1 cellular context compared by ENCODE assay signal in the genomic region with DNA sequence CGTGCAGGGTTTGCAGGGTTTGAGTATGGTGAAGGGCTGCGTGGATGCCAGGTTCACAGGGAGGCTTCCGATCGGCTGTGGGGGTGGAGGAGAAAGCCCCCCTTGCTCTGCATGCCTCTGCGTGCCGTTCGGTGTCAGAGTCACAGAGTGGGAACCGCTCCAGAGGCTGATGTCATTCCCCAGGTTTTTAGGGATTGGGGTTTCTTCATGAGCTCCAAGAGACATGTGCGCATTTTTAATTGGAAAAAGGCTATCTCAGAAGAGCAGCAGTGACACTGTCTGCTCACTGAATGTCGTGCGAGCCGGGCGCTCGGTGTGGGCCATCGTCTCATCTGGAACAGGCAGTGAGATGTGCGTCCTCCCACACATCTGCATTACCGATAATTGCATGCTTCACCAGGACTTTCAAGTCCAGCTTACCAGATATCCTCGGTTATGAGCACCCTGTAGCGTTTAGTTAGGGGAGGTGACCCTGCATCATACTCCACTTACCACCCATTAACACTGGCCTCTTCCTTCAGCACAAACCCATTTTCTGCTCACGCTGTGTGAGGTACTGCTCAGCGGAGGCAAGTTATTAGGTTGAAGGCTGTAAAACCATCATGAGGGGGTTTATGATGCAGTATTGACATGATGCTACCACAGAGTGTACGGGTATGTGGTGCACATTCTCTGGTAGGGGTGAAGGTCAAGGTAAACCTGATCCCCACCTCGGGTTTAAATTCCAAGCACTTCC.
TF ChIP-seq lines count a peak whose summit lies in the region.

No MANE protein-coding gene starts in this region.

TF ChIP-seq in HepG2, 621 proteins besides CTCF, POLR2A, EP300 and RAD21:
- TF ChIP-seq KLF9 (CRISPR knock-in tag; IDR thresholded peaks at IDR 0.05; ENCODE audit: low read depth) (no peak), ZC3H4 (CRISPR knock-in tag; IDR thresholded peaks at IDR 0.05; ENCODE audit: borderline replicate concordance) (no peak), FOXM1 (CRISPR knock-in tag; IDR thresholded peaks at IDR 0.05) (no peak), ZNF550 (CRISPR knock-in tag; IDR thresholded peaks at IDR 0.05; ENCODE audit: borderline replicate concordance) (no peak), ZFY (CRISPR knock-in tag; IDR thresholded peaks at IDR 0.05) (no peak), ZNF782 (CRISPR knock-in tag; IDR thresholded peaks at IDR 0.05; ENCODE audit: borderline replicate concordance) (no peak), ZFP82 (CRISPR knock-in tag; IDR thresholded peaks at IDR 0.05; ENCODE audit: borderline replicate concordance) (no peak), ZNF569 (CRISPR knock-in tag; IDR thresholded peaks at IDR 0.05; ENCODE audit: borderline replicate concordance) (no peak), ZBTB38 (CRISPR knock-in tag; IDR thresholded peaks at IDR 0.05) (peak; percentile 45; the same call in 1 of the 2 replicates), ZFP41 (CRISPR knock-in tag; IDR thresholded peaks at IDR 0.05; ENCODE audit: borderline replicate concordance) (no peak), ELF4 (CRISPR knock-in tag; IDR thresholded peaks at IDR 0.05; ENCODE audit: borderline replicate concordance) (no peak), ZSCAN29 (CRISPR knock-in tag; conservative IDR thresholded peaks at IDR 0.05) (no peak), TEAD3 (CRISPR knock-in tag; optimal IDR thresholded peaks at IDR 0.05; ENCODE audit: borderline replicate concordance) (peak; percentile 47), ZNF790 (CRISPR knock-in tag; IDR thresholded peaks at IDR 0.05; ENCODE audit: borderline replicate concordance) (no peak), ZNF207 (IDR thresholded peaks at IDR 0.05; ENCODE audit: borderline replicate concordance) (no peak), BRCA1 (CRISPR knock-in tag; IDR thresholded peaks at IDR 0.05) (no peak), HDAC1 (CRISPR knock-in tag; IDR thresholded peaks at IDR 0.05) (no peak), SALL1 (CRISPR knock-in tag; IDR thresholded peaks at IDR 0.05) (no peak), CAMTA2 (CRISPR knock-in tag; IDR thresholded peaks at IDR 0.05; ENCODE audit: borderline replicate concordance) (no peak), FOXP1 (IDR thresholded peaks at IDR 0.05) (no peak), FOXP1 (CRISPR knock-in tag; IDR thresholded peaks at IDR 0.05) (no peak)
- TF ChIP-seq, protein P1, sequence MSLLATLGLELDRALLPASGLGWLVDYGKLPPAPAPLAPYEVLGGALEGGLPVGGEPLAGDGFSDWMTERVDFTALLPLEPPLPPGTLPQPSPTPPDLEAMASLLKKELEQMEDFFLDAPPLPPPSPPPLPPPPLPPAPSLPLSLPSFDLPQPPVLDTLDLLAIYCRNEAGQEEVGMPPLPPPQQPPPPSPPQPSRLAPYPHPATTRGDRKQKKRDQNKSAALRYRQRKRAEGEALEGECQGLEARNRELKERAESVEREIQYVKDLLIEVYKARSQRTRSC (CRISPR knock-in tag; IDR thresholded peaks at IDR 0.05; ENCODE audit: low read depth), result no peak
- TF ChIP-seq, protein P2, sequence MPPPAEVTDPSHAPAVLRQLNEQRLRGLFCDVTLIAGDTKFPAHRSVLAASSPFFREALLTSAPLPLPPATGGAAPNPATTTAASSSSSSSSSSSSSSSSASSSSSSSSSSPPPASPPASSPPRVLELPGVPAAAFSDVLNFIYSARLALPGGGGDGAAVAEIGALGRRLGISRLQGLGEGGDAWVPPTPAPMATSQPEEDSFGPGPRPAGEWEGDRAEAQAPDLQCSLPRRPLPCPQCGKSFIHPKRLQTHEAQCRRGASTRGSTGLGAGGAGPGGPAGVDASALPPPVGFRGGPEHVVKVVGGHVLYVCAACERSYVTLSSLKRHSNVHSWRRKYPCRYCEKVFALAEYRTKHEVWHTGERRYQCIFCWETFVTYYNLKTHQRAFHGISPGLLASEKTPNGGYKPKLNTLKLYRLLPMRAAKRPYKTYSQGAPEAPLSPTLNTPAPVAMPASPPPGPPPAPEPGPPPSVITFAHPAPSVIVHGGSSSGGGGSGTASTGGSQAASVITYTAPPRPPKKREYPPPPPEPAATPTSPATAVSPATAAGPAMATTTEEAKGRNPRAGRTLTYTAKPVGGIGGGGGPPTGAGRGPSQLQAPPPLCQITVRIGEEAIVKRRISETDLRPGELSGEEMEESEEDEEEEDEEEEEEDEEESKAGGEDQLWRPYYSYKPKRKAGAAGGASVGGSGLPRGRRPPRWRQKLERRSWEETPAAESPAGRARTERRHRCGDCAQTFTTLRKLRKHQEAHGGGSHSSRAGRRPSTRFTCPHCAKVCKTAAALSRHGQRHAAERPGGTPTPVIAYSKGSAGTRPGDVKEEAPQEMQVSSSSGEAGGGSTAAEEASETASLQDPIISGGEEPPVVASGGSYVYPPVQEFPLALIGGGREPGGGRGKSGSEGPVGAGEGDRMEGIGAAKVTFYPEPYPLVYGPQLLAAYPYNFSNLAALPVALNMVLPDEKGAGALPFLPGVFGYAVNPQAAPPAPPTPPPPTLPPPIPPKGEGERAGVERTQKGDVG (CRISPR knock-in tag; IDR thresholded peaks at IDR 0.05; ENCODE audit: borderline replicate concordance), result no peak
- TF ChIP-seq, protein P3, sequence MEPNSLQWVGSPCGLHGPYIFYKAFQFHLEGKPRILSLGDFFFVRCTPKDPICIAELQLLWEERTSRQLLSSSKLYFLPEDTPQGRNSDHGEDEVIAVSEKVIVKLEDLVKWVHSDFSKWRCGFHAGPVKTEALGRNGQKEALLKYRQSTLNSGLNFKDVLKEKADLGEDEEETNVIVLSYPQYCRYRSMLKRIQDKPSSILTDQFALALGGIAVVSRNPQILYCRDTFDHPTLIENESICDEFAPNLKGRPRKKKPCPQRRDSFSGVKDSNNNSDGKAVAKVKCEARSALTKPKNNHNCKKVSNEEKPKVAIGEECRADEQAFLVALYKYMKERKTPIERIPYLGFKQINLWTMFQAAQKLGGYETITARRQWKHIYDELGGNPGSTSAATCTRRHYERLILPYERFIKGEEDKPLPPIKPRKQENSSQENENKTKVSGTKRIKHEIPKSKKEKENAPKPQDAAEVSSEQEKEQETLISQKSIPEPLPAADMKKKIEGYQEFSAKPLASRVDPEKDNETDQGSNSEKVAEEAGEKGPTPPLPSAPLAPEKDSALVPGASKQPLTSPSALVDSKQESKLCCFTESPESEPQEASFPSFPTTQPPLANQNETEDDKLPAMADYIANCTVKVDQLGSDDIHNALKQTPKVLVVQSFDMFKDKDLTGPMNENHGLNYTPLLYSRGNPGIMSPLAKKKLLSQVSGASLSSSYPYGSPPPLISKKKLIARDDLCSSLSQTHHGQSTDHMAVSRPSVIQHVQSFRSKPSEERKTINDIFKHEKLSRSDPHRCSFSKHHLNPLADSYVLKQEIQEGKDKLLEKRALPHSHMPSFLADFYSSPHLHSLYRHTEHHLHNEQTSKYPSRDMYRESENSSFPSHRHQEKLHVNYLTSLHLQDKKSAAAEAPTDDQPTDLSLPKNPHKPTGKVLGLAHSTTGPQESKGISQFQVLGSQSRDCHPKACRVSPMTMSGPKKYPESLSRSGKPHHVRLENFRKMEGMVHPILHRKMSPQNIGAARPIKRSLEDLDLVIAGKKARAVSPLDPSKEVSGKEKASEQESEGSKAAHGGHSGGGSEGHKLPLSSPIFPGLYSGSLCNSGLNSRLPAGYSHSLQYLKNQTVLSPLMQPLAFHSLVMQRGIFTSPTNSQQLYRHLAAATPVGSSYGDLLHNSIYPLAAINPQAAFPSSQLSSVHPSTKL (CRISPR knock-in tag; IDR thresholded peaks at IDR 0.05), result 0 out of 2 replicates have a peak, but pooled peaks have one; percentile 18
- TF ChIP-seq, protein P4, sequence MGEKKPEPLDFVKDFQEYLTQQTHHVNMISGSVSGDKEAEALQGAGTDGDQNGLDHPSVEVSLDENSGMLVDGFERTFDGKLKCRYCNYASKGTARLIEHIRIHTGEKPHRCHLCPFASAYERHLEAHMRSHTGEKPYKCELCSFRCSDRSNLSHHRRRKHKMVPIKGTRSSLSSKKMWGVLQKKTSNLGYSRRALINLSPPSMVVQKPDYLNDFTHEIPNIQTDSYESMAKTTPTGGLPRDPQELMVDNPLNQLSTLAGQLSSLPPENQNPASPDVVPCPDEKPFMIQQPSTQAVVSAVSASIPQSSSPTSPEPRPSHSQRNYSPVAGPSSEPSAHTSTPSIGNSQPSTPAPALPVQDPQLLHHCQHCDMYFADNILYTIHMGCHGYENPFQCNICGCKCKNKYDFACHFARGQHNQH (CRISPR knock-in tag; IDR thresholded peaks at IDR 0.05), result no peak
- TF ChIP-seq, protein P5, sequence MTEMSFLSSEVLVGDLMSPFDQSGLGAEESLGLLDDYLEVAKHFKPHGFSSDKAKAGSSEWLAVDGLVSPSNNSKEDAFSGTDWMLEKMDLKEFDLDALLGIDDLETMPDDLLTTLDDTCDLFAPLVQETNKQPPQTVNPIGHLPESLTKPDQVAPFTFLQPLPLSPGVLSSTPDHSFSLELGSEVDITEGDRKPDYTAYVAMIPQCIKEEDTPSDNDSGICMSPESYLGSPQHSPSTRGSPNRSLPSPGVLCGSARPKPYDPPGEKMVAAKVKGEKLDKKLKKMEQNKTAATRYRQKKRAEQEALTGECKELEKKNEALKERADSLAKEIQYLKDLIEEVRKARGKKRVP (CRISPR knock-in tag; IDR thresholded peaks at IDR 0.05), result no peak
